15 cellular contexts compared by ENCODE assay signal in the genomic region with DNA sequence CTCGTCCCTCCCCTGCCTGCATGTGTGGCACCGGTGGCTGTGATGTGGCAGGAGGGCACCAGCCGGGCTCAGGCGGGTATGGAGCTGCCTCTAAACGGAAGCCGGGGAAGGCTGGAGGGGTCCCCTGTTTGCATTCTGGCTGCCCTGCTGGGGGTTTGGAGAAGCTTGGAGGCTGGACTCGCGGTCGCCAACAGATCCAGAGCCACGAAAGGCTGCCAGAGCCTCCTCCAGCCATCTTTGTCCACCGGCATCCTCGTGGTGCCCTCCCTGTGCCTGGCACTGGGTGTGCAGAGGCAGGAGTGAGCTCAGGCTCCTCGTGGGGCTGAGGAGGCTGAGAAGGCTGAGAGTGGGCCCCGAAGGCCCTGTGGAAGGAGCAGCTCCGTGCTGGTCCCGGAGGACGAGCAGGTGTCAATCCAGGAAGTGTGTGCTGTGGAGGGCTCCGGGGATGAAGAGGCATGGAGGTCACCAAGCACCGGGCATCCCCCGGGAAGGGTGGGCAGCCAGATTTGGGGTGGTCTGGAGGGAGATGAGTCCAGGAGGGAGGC. TPM values are rescaled to one million over a fixed set of nuclear protein-coding genes. Genes with fewer than 3 reads are reported as not detected.
DNase-seq lines count a peak whose midpoint lies in the region; ATAC-seq, FAIRE-seq and TF ChIP-seq lines count a peak whose summit lies in the region.
"Had no signal": no experiment of that assay in that cellular context is flagged by ENCODE, and none has a peak within 500 bp of the region (broad histone marks: within the 10 kb centered on the region; RNA-seq: fewer than 3 reads in every experiment).

No MANE protein-coding gene starts in this region.

- no peak for TF ChIP-seq POLR2A in A549 (IDR thresholded peaks at IDR 0.05; ENCODE audit: low read length)

- peak overlapping the region; percentile 53 for H2AFZ ChIP-seq in osteoblast (ENCODE audit: low read length)

- no peak for TF ChIP-seq EP300 in A549 (IDR thresholded peaks at IDR 0.05)

- WGBS in A549 (ENCODE audit: missing lambda C conversion rate): 100% methylated on average over 6 of the region's 20 CpGs
- WGBS in HUES64: 87% methylated on average over 20 of the region's 20 CpGs

- H3K9me3 ChIP-seq in A549 (no peaks in the 10 kb centered on the region), HUES64 (ENCODE audit: insufficient read depth, low read depth, low read length) (no peaks in the 10 kb centered on the region), osteoblast (ENCODE audit: low read depth, low read length) (no peaks in the 10 kb centered on the region)

- peak overlapping the region in 1 of 2 experiments; percentile 91; a peak in 4 of 6 replicates for H3K27ac ChIP-seq in A549
- no peak overlapping the region for H3K27ac ChIP-seq in HUES64 (ENCODE audit: low read depth, low read length)
- peak overlapping the region; percentile 86 for H3K27ac ChIP-seq in osteoblast (ENCODE audit: low read depth, low read length)
- H3K27ac ChIP-seq: KMS-11, VCaP had no signal

- H3K27me3 ChIP-seq in HUES64 (ENCODE audit: insufficient read depth, low read length) (peaks cover 39% of the 10 kb centered on the region), osteoblast (ENCODE audit: insufficient read depth, low read length) (peaks cover 6% of the 10 kb centered on the region)

- TF ChIP-seq CTCF in A549 (IDR thresholded peaks at IDR 0.05) (no peak), fibroblast of the aortic adventitia (IDR thresholded peaks at IDR 0.05; ENCODE audit: insufficient read depth, low read length) (no peak), osteoblast (IDR thresholded peaks at IDR 0.05; ENCODE audit: extremely low read depth, low read depth, low read length) (no peak)

- H3K79me2 ChIP-seq in osteoblast (ENCODE audit: insufficient read depth, low read length): peaks cover 46% of the 10 kb centered on the region

- H3K4me1 ChIP-seq in A549 (peaks cover 9% of the 10 kb centered on the region; the same call in 2 of the 3 replicates), HUES64 (ENCODE audit: insufficient read depth, low read length) (peaks cover 4% of the 10 kb centered on the region), osteoblast (ENCODE audit: insufficient read depth, low read length) (peaks cover 15% of the 10 kb centered on the region)

- H3K4me2 ChIP-seq in A549 (peak overlapping the region; percentile 91), osteoblast (ENCODE audit: insufficient read depth, low read length) (peak overlapping the region; percentile 91)
- H3K4me2 ChIP-seq: KMS-11 had no signal

- peaks cover 13% of the 10 kb centered on the region for H4K20me1 ChIP-seq in osteoblast (ENCODE audit: insufficient read depth, low read length)

- FAIRE-seq in A549 (lab: Jason Lieb, UNC): no peak
- FAIRE-seq: small intestine had no signal

- CTCF ChIA-PET in A549 (lab: Yijun Ruan, JAX): interaction anchor here (1.2 to 1.3 kb wide), 2 partner anchors 17 to 103 kb away, joined by 3 read pairs; no protein-coding TSS in a partner anchor

- H3K4me3 ChIP-seq in A549: peak overlapping the region; percentile 53; the same call in 1 of the 3 replicates
- peak overlapping the region; percentile 8; the same call in 1 of the 2 replicates for H3K4me3 ChIP-seq in HUES64 (ENCODE audit: low read length)
- peak overlapping the region; percentile 99 for H3K4me3 ChIP-seq in fibroblast of the aortic adventitia (ENCODE audit: low read depth, low read length)
- H3K4me3 ChIP-seq in osteoblast (ENCODE audit: insufficient read depth, low read length): peak overlapping the region; percentile 89

- no peak overlapping the region for H3K9ac ChIP-seq in HUES64 (ENCODE audit: low read depth, low read length)
- H3K9ac ChIP-seq: KMS-11 had no signal

- no peak for ATAC-seq in A549

- POLR2A ChIA-PET in A549 (lab: Yijun Ruan, JAX): no interaction called here

- TF ChIP-seq RAD21 in A549 (conservative IDR thresholded peaks at IDR 0.05 in 1 of 2, IDR thresholded peaks at IDR 0.05 in 1 of 2): no peak

- no peak for DNase-seq in A549 (ENCODE audit: low read depth in 1 of 2, low spot score in 1 of 2)
- no peak for DNase-seq in fibroblast of the aortic adventitia (ENCODE audit: low read depth)
- DNase-seq in osteoblast (ENCODE audit: insufficient read length, low spot score, missing footprints): peak; percentile 90
- DNase-seq in NOMO-1 (lab: John Stamatoyannopoulos, UW; ENCODE audit: unreplicated experiment in 2 of 2): no peak
- no peak for DNase-seq in DMS 273 (lab: John Stamatoyannopoulos, UW; ENCODE audit: unreplicated experiment)
- DNase-seq in GM19238 (ENCODE audit: insufficient read length, low spot score): no peak
- DNase-seq in GDM1 (lab: John Stamatoyannopoulos, UW): no peak
- DNase-seq: activated T-cell treated with anti-CD3 and anti-CD28 coated beads, Interleukin-2, amount 50 U/mL, for 24 hours; AML-193; NCI-H2171 treated with DMSO at 0.1 percent for 48 hours; small intestine had no signal

- H3K36me3 ChIP-seq in HUES64 (ENCODE audit: insufficient read depth, low read length) (no peaks in the 10 kb centered on the region), osteoblast (ENCODE audit: insufficient read depth, low read length) (peaks cover 16% of the 10 kb centered on the region)

TF ChIP-seq in A549, 52 proteins besides CTCF, POLR2A, EP300 and RAD21:
- TF ChIP-seq SREBF2 (IDR thresholded peaks at IDR 0.05): no peak
- no peak for TF ChIP-seq ZNF302 (CRISPR knock-in tag; IDR thresholded peaks at IDR 0.05)
TF ChIP-seq in A549: peak in this region for 0.

RNA-seq across cellular contexts. Expression of a gene that starts 0.9 kb away (rescaled TPM):
- polyA plus RNA-seq in A549 (2011; rRNA removed) (32.8 and 38.7 TPM in 2 replicates), A549 (2017; fragmentation: RNase III; extraction: RNeasy Plus Mini Kit Qiagen cat#74134 plus additional on column Dnase treatment) (11.0 to 14.2 TPM (median 12.2 TPM) in 3 replicates)
- polyA plus RNA-seq in A549 (2012; cell fraction: cytosol; rRNA removed): 8.9 and 10.4 TPM in 2 replicates
- polyA plus RNA-seq in A549 (2012; cell fraction: nucleus; rRNA removed): 4.9 and 5.1 TPM in 2 replicates
- polyA minus RNA-seq in A549 (2011; rRNA and poly(A)+ RNA removed): 12.0 and 12.6 TPM in 2 replicates
- 5.8 TPM for polyA plus RNA-seq in HUES64 (2013, experiment 1 of 2)
- 7.6 TPM for polyA plus RNA-seq in HUES64 (2013, experiment 2 of 2)
- total RNA-seq in fibroblast of the aortic adventitia (ENCODE audit: low replicate concordance) (22.1 and 183 TPM in 2 replicates), osteoblast (142 and 161 TPM in 2 replicates)

RNA-seq across cellular contexts. Expression of a gene that starts 13.8 kb away (rescaled TPM):
- polyA plus RNA-seq in A549 (2011; rRNA removed) (not detected in 2 replicates), A549 (2017; fragmentation: RNase III; extraction: RNeasy Plus Mini Kit Qiagen cat#74134 plus additional on column Dnase treatment) (0.05 to 0.12 TPM in 2 of 3 replicates, not detected in the other)
- 0.01 and 0.03 TPM in 2 replicates for polyA plus RNA-seq in A549 (2012; cell fraction: cytosol; rRNA removed)
- 0.07 and 0.09 TPM in 2 replicates for polyA plus RNA-seq in A549 (2012; cell fraction: nucleus; rRNA removed)
- polyA minus RNA-seq in A549 (2011; rRNA and poly(A)+ RNA removed): not detected in 2 replicates
- 0.60 TPM for polyA plus RNA-seq in HUES64 (2013, experiment 1 of 2)
- 1.5 TPM for polyA plus RNA-seq in HUES64 (2013, experiment 2 of 2)
- total RNA-seq in fibroblast of the aortic adventitia (ENCODE audit: low replicate concordance) (not detected in 2 replicates), osteoblast (not detected in 2 replicates)
- total RNA-seq: lung microvascular endothelial cell had no signal

RNA-seq across cellular contexts. Expression of a gene that starts 37.3 kb away (rescaled TPM):
- polyA plus RNA-seq in A549 (2011; rRNA removed): 266 and 292 TPM in 2 replicates
- 91.8 and 104 TPM in 2 replicates for polyA plus RNA-seq in A549 (2012; cell fraction: cytosol; rRNA removed)
- polyA plus RNA-seq in A549 (2012; cell fraction: nucleus; rRNA removed): 360 and 460 TPM in 2 replicates
- 117 to 120 TPM (median 117 TPM) in 3 replicates for polyA plus RNA-seq in A549 (2017; fragmentation: RNase III; extraction: RNeasy Plus Mini Kit Qiagen cat#74134 plus additional on column Dnase treatment)
- 315 and 394 TPM in 2 replicates for polyA minus RNA-seq in A549 (2011; rRNA and poly(A)+ RNA removed)
- polyA plus RNA-seq in HUES64 (2013, experiment 1 of 2): 201 TPM
- polyA plus RNA-seq in HUES64 (2013, experiment 2 of 2): 203 TPM
- 322 and 701 TPM in 2 replicates for total RNA-seq in fibroblast of the aortic adventitia (ENCODE audit: low replicate concordance)
- total RNA-seq in osteoblast: 434 and 496 TPM in 2 replicates

Comparison
In these comparisons a context has a peak if more than half of its experiments do, and no peak if none do; other contexts are left out.
1. H3K4me3 ChIP-seq: peak in every context shown above with its lines; median percentile 99 in fibroblast of the aortic adventitia; 89 in osteoblast; 53 in A549; 8 in HUES64.